Comparison of ENCODE assay signal across 9 cellular contexts in genomic region chr13:80454245-80454644, GRCh38.
DNase-seq lines count a peak whose midpoint lies in the region; ATAC-seq and TF ChIP-seq lines count a peak whose summit lies in the region.
"Had no signal": no experiment of that assay in that cellular context is flagged by ENCODE, and none has a peak within 500 bp of the region (broad histone marks: within the 10 kb centered on the region; RNA-seq: fewer than 3 reads in every experiment).

No MANE protein-coding gene starts in this region.

- no peaks in the 10 kb centered on the region for H3K4me1 Mint-ChIP-seq in neural progenitor cell

- H3K36me3 ChIP-seq in uterus (no peaks in the 10 kb centered on the region), esophagus muscularis mucosa (no peaks in the 10 kb centered on the region), neural progenitor cell (no peaks in the 10 kb centered on the region)

- DNase-seq in CD1c-positive myeloid dendritic cell (ENCODE audit: extremely low spot score), result peak; percentile 89
- peak; percentile 74 for DNase-seq in astrocyte of the cerebellum (ENCODE audit: low read depth)
- DNase-seq in uterus, result no peak
- DNase-seq in effector CD4-positive, alpha-beta T cell, result no peak
- no peak for DNase-seq in esophagus muscularis mucosa (ENCODE audit: extremely low spot score)
- DNase-seq in neural progenitor cell (ENCODE audit: low spot score), result no peak
- DNase-seq: activated CD4-positive, CD25-positive, alpha-beta regulatory T cell treated with anti-CD3 and anti-CD28 coated beads, Interleukin-2, amount 50 U/mL, for 72 hours had no signal

- H3F3A ChIP-seq in neural progenitor cell (ENCODE audit: low read depth), result no peaks in the 10 kb centered on the region

- H4K20me1 ChIP-seq in neural progenitor cell (ENCODE audit: low read depth), result no peaks in the 10 kb centered on the region

- H3K27me3 ChIP-seq in uterus (no peaks in the 10 kb centered on the region), esophagus muscularis mucosa (no peaks in the 10 kb centered on the region), neural progenitor cell (no peaks in the 10 kb centered on the region)

- TF ChIP-seq POLR2A in uterus (IDR thresholded peaks at IDR 0.05) (no peak), esophagus muscularis mucosa (IDR thresholded peaks at IDR 0.05; ENCODE audit: low read depth) (no peak)

- intact Hi-C loops in uterus (cut with DNase I; ENCODE audit: low total_unique reads), result no loop called here
- intact Hi-C loops in esophagus muscularis mucosa (cut with DNase I), result no loop called here

- no peak overlapping the region for H3K4me2 ChIP-seq in neural progenitor cell

- no peak overlapping the region for H3K4me3 Mint-ChIP-seq in neural progenitor cell

- peaks cover 5% of the 10 kb centered on the region for H3K9me3 Mint-ChIP-seq in neural progenitor cell

- no peak for TF ChIP-seq CTCF in astrocyte of the cerebellum (IDR thresholded peaks at IDR 0.05; ENCODE audit: low read depth, low read length, missing control alignments)
- TF ChIP-seq CTCF in uterus (IDR thresholded peaks at IDR 0.05), result no peak
- no peak for TF ChIP-seq CTCF in esophagus muscularis mucosa (IDR thresholded peaks at IDR 0.05)
- no peak for TF ChIP-seq CTCF in neural progenitor cell (IDR thresholded peaks at IDR 0.05)

- 64% methylated on average over 1 of the region's 1 CpG for WGBS in esophagus muscularis mucosa

- TF ChIP-seq EP300 in esophagus muscularis mucosa (IDR thresholded peaks at IDR 0.05), result no peak

- H3K27ac Mint-ChIP-seq in neural progenitor cell, result no peak overlapping the region

- H3K4me3 ChIP-seq in astrocyte of the cerebellum (ENCODE audit: low read depth, low read length) (no peak overlapping the region), uterus (no peak overlapping the region), esophagus muscularis mucosa (no peak overlapping the region), neural progenitor cell (no peak overlapping the region)

- H3K9ac ChIP-seq in neural progenitor cell, result no peak overlapping the region

- ATAC-seq in GM21423 (IDR thresholded peaks at IDR 0.05; ENCODE audit: unreplicated experiment) (peak; percentile 91), HG03469 (IDR thresholded peaks at IDR 0.05; ENCODE audit: unreplicated experiment) (peak; percentile 91)

- H2AFZ ChIP-seq in neural progenitor cell (replicated peaks), result no peak overlapping the region

- H3K9me3 ChIP-seq in uterus (no peaks in the 10 kb centered on the region), esophagus muscularis mucosa (no peaks in the 10 kb centered on the region), neural progenitor cell (ENCODE audit: low read depth) (no peaks in the 10 kb centered on the region)

- in situ Hi-C loops in astrocyte of the cerebellum (cut with HindIII; ENCODE audit: low sequenced_read_pairs), result no loop called here

- H3K4me1 ChIP-seq in uterus, result no peaks in the 10 kb centered on the region
- peaks cover 0 to 17% (median 0%) of the 10 kb centered on the region in 4 donors for H3K4me1 ChIP-seq in esophagus muscularis mucosa
- no peaks in the 10 kb centered on the region for H3K4me1 ChIP-seq in neural progenitor cell

- H3K27ac ChIP-seq in uterus (no peak overlapping the region), esophagus muscularis mucosa (replicated peaks in 1 of 4) (no peak overlapping the region), neural progenitor cell (no peak overlapping the region)

- H3K27me3 Mint-ChIP-seq in neural progenitor cell (ENCODE audit: insufficient read depth, low read depth), result peaks cover 4% of the 10 kb centered on the region

- no peaks in the 10 kb centered on the region for H3K36me3 Mint-ChIP-seq in neural progenitor cell

- no peaks in the 10 kb centered on the region for H3K79me2 ChIP-seq in neural progenitor cell (ENCODE audit: low read depth)

Comparison
In these comparisons a context has a peak if more than half of its experiments do, and no peak if none do; other contexts are left out.
1. DNase-seq: peak in CD1c-positive myeloid dendritic cell (single experiment) and astrocyte of the cerebellum (single experiment); none in uterus (0 of 2), effector CD4-positive, alpha-beta T cell (single experiment), esophagus muscularis mucosa (single experiment) and neural progenitor cell (single experiment).